ENCODE assay signal across 8 cellular contexts in genomic region chr11:66855574-66856495, GRCh38. TPM values are rescaled to one million over a fixed set of nuclear protein-coding genes. Genes with fewer than 3 reads are reported as not detected.
DNase-seq lines count a peak whose midpoint lies in the region; ATAC-seq and TF ChIP-seq lines count a peak whose summit lies in the region.

No MANE protein-coding gene starts in this region.

- peaks cover 9 to 45% (median 20%) of the 10 kb centered on the region in 3 donors for H3K4me1 ChIP-seq in esophagus squamous epithelium

- H3K27me3 ChIP-seq in esophagus squamous epithelium = no peaks in the 10 kb centered on the region

- H3K36me3 Mint-ChIP-seq in activated T-cell treated with anti-CD3 and anti-CD28 coated beads, Interleukin-2, amount 50 U/mL, for 72 hours (ENCODE audit: insufficient read depth in 2 of 2) = peaks cover 0 to 1% of the 10 kb centered on the region in 2 donors
- H3K36me3 Mint-ChIP-seq in stimulated activated memory B cell treated with anti-CD40 and anti-IgM and Interleukin-4, amounts not matched to agents 10 μg/mL and 1 μg/mL and 100 μg/mL, for 72 hours = no peaks in the 10 kb centered on the region

- peak; percentile 77 for ATAC-seq in GM19468 (IDR thresholded peaks at IDR 0.05; ENCODE audit: extremely low read depth, unreplicated experiment)
- peak; percentile 86 for ATAC-seq in activated T-cell treated with anti-CD3 and anti-CD28 coated beads, Interleukin-2, amount 50 U/mL, for 72 hours (replicated peaks in 1 of 2)
- ATAC-seq in stimulated activated memory B cell treated with anti-CD40 and anti-IgM and Interleukin-4, amounts not matched to agents 10 μg/mL and 1 μg/mL and 100 μg/mL, for 72 hours = peak; percentile 87

- H3K27ac Mint-ChIP-seq in activated T-cell treated with anti-CD3 and anti-CD28 coated beads, Interleukin-2, amount 50 U/mL, for 72 hours = peak overlapping the region; percentile 27
- peak overlapping the region; percentile 87 for H3K27ac Mint-ChIP-seq in stimulated activated memory B cell treated with anti-CD40 and anti-IgM and Interleukin-4, amounts not matched to agents 10 μg/mL and 1 μg/mL and 100 μg/mL, for 72 hours

- H3K36me3 ChIP-seq in esophagus squamous epithelium = peaks cover 0 to 32% (median 0%) of the 10 kb centered on the region in 3 donors

- H3K9me3 ChIP-seq in esophagus squamous epithelium = no peaks in the 10 kb centered on the region

- DNase-seq in COLO829 (ENCODE audit: low spot score) = peak; percentile 86
- peak; percentile 89 for DNase-seq in HT1080 (ENCODE audit: low read depth)
- DNase-seq in NOMO-1 treated with dmso at 0.1 percent for 144 hours (lab: John Stamatoyannopoulos, UW; ENCODE audit: unreplicated experiment) = peak; percentile 88
- peak; percentile 89 to 91 for DNase-seq in activated T-cell treated with anti-CD3 and anti-CD28 coated beads, Interleukin-2, amount 50 U/mL, for 72 hours
- DNase-seq in esophagus squamous epithelium (lab: John Stamatoyannopoulos, UW) = peak; percentile 55
- DNase-seq in myocyte (ENCODE audit: low read depth) = peak; percentile 96

- peak in 2 of 4 donors; percentile 64 to 68 for TF ChIP-seq POLR2A in esophagus squamous epithelium (IDR thresholded peaks at IDR 0.05)

- peak in 2 of 6 experiments; percentile 4 to 18 for TF ChIP-seq CTCF in esophagus squamous epithelium (IDR thresholded peaks at IDR 0.05)

- no peaks in the 10 kb centered on the region for H3K9me3 Mint-ChIP-seq in activated T-cell treated with anti-CD3 and anti-CD28 coated beads, Interleukin-2, amount 50 U/mL, for 72 hours
- no peaks in the 10 kb centered on the region for H3K9me3 Mint-ChIP-seq in stimulated activated memory B cell treated with anti-CD40 and anti-IgM and Interleukin-4, amounts not matched to agents 10 μg/mL and 1 μg/mL and 100 μg/mL, for 72 hours

- peaks cover 9% of the 10 kb centered on the region for H3K4me1 Mint-ChIP-seq in activated T-cell treated with anti-CD3 and anti-CD28 coated beads, Interleukin-2, amount 50 U/mL, for 72 hours (ENCODE audit: low read depth)
- peaks cover 18% of the 10 kb centered on the region for H3K4me1 Mint-ChIP-seq in stimulated activated memory B cell treated with anti-CD40 and anti-IgM and Interleukin-4, amounts not matched to agents 10 μg/mL and 1 μg/mL and 100 μg/mL, for 72 hours

- WGBS in esophagus squamous epithelium, 2 donors = 5 to 29% methylated on average over 3 to 13 of the region's 51 CpGs

- H3K4me3 ChIP-seq in esophagus squamous epithelium = peak overlapping the region; percentile 54 to 86 (median 60)

- intact Hi-C loops in esophagus squamous epithelium (cut with DNase I) = no loop called here

- H3K27ac ChIP-seq in esophagus squamous epithelium = peak overlapping the region; percentile 86 to 94 (median 88)

- H3K27me3 Mint-ChIP-seq in activated T-cell treated with anti-CD3 and anti-CD28 coated beads, Interleukin-2, amount 50 U/mL, for 72 hours (ENCODE audit: low read depth) = no peaks in the 10 kb centered on the region
- H3K27me3 Mint-ChIP-seq in stimulated activated memory B cell treated with anti-CD40 and anti-IgM and Interleukin-4, amounts not matched to agents 10 μg/mL and 1 μg/mL and 100 μg/mL, for 72 hours = no peaks in the 10 kb centered on the region

- peak overlapping the region; percentile 84 to 95 for H3K4me3 Mint-ChIP-seq in activated T-cell treated with anti-CD3 and anti-CD28 coated beads, Interleukin-2, amount 50 U/mL, for 72 hours
- peak overlapping the region; percentile 90 for H3K4me3 Mint-ChIP-seq in stimulated activated memory B cell treated with anti-CD40 and anti-IgM and Interleukin-4, amounts not matched to agents 10 μg/mL and 1 μg/mL and 100 μg/mL, for 72 hours

RNA-seq across cellular contexts. Expression of gene LRFN4, which starts 1.0 kb away (rescaled TPM):
- total RNA-seq in HT1080 (2014; rRNA removed; shearing (Covaris generic)) = 67.7 and 77.1 TPM in 2 replicates
- 54.7 and 66.3 TPM in 2 replicates for polyA plus RNA-seq in HT1080 (2015; cell fraction: cytosol; rRNA removed)
- 68.7 and 78.9 TPM in 2 replicates for polyA plus RNA-seq in HT1080 (2015; cell fraction: nucleus; rRNA removed)
- 10 to 100 TPM; 13.4 to 18.3 TPM for total RNA-seq in activated T-cell treated with anti-CD3 and anti-CD28 coated beads, Interleukin-2, amount 50 U/mL, for 72 hours
- total RNA-seq in esophagus squamous epithelium = 10 to 100 TPM in 1 of 4 donors, 1 to 10 TPM in 3; 6.7 to 13.5 (median 7.2) TPM
- 117 and 129 TPM in 2 replicates for total RNA-seq in myocyte
- 38.0 TPM for polyA plus RNA-seq in myocyte (2012)

RNA-seq across cellular contexts. Expression of gene RCE1, which starts 12.6 kb away (rescaled TPM):
- total RNA-seq in HT1080 (2014; rRNA removed; shearing (Covaris generic)) = 36.3 and 41.9 TPM in 2 replicates
- polyA plus RNA-seq in HT1080 (2015; cell fraction: cytosol; rRNA removed) = 20.2 and 26.2 TPM in 2 replicates
- polyA plus RNA-seq in HT1080 (2015; cell fraction: nucleus; rRNA removed) = 22.3 and 33.4 TPM in 2 replicates
- total RNA-seq in activated T-cell treated with anti-CD3 and anti-CD28 coated beads, Interleukin-2, amount 50 U/mL, for 72 hours = 10 to 100 TPM; 27.2 to 29.6 TPM
- total RNA-seq in esophagus squamous epithelium = 10 to 100 TPM in 3 of 4 donors, 1 to 10 TPM in 1; 8.9 to 29.7 (median 21.8) TPM
- total RNA-seq in myocyte = 10.5 and 12.5 TPM in 2 replicates
- polyA plus RNA-seq in myocyte (2012) = 13.8 TPM

Comparison
In these comparisons a context has a peak if more than half of its experiments do, and no peak if none do; other contexts are left out.
1. Peak in every context shown above with its lines: DNase-seq, ATAC-seq, H3K4me3 ChIP-seq and H3K27ac ChIP-seq.